Comparison of ENCODE assay signal across 1 cellular context in genomic region chr1:180571832-180572636, GRCh38.
TF ChIP-seq lines count a peak whose summit lies in the region.

No MANE protein-coding gene starts in this region.

TF ChIP-seq in K562, 482 proteins besides CTCF, POLR2A, EP300 and RAD21 (continued from another document):
- TF ChIP-seq, protein P1, sequence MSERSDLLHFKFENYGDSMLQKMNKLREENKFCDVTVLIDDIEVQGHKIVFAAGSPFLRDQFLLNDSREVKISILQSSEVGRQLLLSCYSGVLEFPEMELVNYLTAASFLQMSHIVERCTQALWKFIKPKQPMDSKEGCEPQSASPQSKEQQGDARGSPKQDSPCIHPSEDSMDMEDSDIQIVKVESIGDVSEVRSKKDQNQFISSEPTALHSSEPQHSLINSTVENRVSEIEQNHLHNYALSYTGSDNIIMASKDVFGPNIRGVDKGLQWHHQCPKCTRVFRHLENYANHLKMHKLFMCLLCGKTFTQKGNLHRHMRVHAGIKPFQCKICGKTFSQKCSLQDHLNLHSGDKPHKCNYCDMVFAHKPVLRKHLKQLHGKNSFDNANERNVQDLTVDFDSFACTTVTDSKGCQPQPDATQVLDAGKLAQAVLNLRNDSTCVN (CRISPR knock-in tag; IDR thresholded peaks at IDR 0.05) = 0 out of 2 replicates have a peak, but pooled peaks have one; percentile 21
- TF ChIP-seq ARID1B (IDR thresholded peaks at IDR 0.05) (peak; percentile 54), BCOR (IDR thresholded peaks at IDR 0.05) (no peak), ZNF644 (tag; IDR thresholded peaks at IDR 0.05; ENCODE audit: low read depth) (peak; percentile 76; the same call in 1 of the 2 replicates)
